In genomic region chr4:1243451-1244080, GRCh38 we compare ENCODE assay signal across 12 cellular contexts. TPM values are rescaled to one million over a fixed set of nuclear protein-coding genes. Genes with fewer than 3 reads are reported as not detected.
A peak's percentile ranks its signal among the peaks of the same experiment; 100 is the strongest.
DNase-seq lines count a peak whose midpoint lies in the region; ATAC-seq, FAIRE-seq and TF ChIP-seq lines count a peak whose summit lies in the region.
"Had no signal": no experiment of that assay in that cellular context is flagged by ENCODE, and none has a peak within 500 bp of the region (broad histone marks: within the 10 kb centered on the region; RNA-seq: fewer than 3 reads in every experiment).

No MANE protein-coding gene starts in this region.

- H3K27ac ChIP-seq in BLaER1 (peak overlapping the region; percentile 71), GM12878 (ENCODE audit: control insufficient read depth, insufficient read depth) (no peak overlapping the region)
- H3K27ac ChIP-seq: lower lobe of right lung had no signal

- no peak overlapping the region for H2AFZ ChIP-seq in GM12878 (ENCODE audit: control insufficient read depth, low read depth, low read length)

- DNase-seq in GM12878 (ENCODE audit: low read depth, low spot score) (no peak), mucosa of descending colon (peak in 2 of 3 donors; percentile 21 to 51), DMS53 treated with DMSO at 0.1 percent for 48 hours (lab: John Stamatoyannopoulos, UW; ENCODE audit: unreplicated experiment) (no peak), SIG-M5 (lab: John Stamatoyannopoulos, UW) (no peak), DMS153 treated with DMSO at 0.1 percent for 48 hours (lab: John Stamatoyannopoulos, UW; ENCODE audit: unreplicated experiment) (no peak)
- DNase-seq: GDM1; lower lobe of right lung; NK-92 treated with Interleukin-12 subunit alpha and Interleukin-12 subunit beta, amount 100 ng/mL, for 24 hours had no signal

- POLR2A ChIA-PET in GM12878 (lab: Charles Lee) = interaction anchor here (0.6 to 1.0 kb wide), 2 partner anchors 58 to 104 kb away, joined by 3 to 5 read pairs; no protein-coding TSS in a partner anchor

- H3K9ac ChIP-seq in BLaER1 = peak overlapping the region; percentile 40; the same call in 1 of the 2 replicates
- H3K9ac ChIP-seq in GM12878 (ENCODE audit: control insufficient read depth, insufficient read depth, low read length) = no peak overlapping the region

- RAD21 ChIA-PET in GM12878 (lab: Charles Lee; ENCODE audit: unreplicated experiment) = interaction anchor here (1.4 kb wide), 1 partner anchor 28 kb away, joined by 3 read pairs; no protein-coding TSS in a partner anchor

- FAIRE-seq in GM12878 (lab: Jason Lieb, UNC) = no peak
- FAIRE-seq: astrocyte had no signal

- SMC1A ChIA-PET in GM12878 (lab: Charles Lee; ENCODE audit: uncharacterized antibody, unreplicated experiment) = interaction anchor here (1.0 kb wide), 1 partner anchor 103 kb away, joined by 5 read pairs; the partner anchor contains the start of gene UVSSA

- 84% methylated on average over 15 of the region's 15 CpGs for WGBS in GM12878 (ENCODE audit: insufficient coverage, insufficient replicate concordance, low lambda C conversion rate, missing lambda C conversion rate)

- H4K20me1 ChIP-seq in BLaER1 = peaks cover 95% of the 10 kb centered on the region
- peaks cover 7% of the 10 kb centered on the region; the same call in 1 of the 2 replicates for H4K20me1 ChIP-seq in GM12878 (ENCODE audit: control insufficient read depth, insufficient read depth)

- peaks cover 57% of the 10 kb centered on the region for H3K36me3 ChIP-seq in BLaER1
- peaks cover 4 to 26% of the 10 kb centered on the region in 2 experiments; a peak in 3 of 4 replicates for H3K36me3 ChIP-seq in GM12878 (ENCODE audit: control insufficient read depth in 2 of 2, insufficient read depth in 2 of 2, low read length in 1 of 2)
- H3K36me3 ChIP-seq in mucosa of descending colon (ENCODE audit: low read depth) = no peaks in the 10 kb centered on the region

- H3K4me2 ChIP-seq in BLaER1 (peak overlapping the region; percentile 99), GM12878 (ENCODE audit: control insufficient read depth, insufficient read depth) (no peak overlapping the region)

- H3K4me3 ChIP-seq in BLaER1 (peak overlapping the region; percentile 3; the same call in 1 of the 2 replicates), GM12878 (no peak overlapping the region), mucosa of descending colon (no peak overlapping the region)
- H3K4me3 ChIP-seq: lower lobe of right lung had no signal

- peaks cover 68% of the 10 kb centered on the region for H3K79me2 ChIP-seq in GM12878 (ENCODE audit: control insufficient read depth, insufficient read depth, low read length)

- H3K4me1 ChIP-seq in BLaER1 (peaks cover 53% of the 10 kb centered on the region), GM12878 (ENCODE audit: control insufficient read depth, insufficient read depth, low read length) (peaks cover 14% of the 10 kb centered on the region), mucosa of descending colon (ENCODE audit: low read depth) (peaks cover 56% of the 10 kb centered on the region)

- no peaks in the 10 kb centered on the region for H3K9me3 ChIP-seq in BLaER1
- H3K9me3 ChIP-seq in GM12878 (replicated peaks; ENCODE audit: control insufficient read depth, insufficient read depth, low read length) = no peaks in the 10 kb centered on the region
- H3K9me3 ChIP-seq in mucosa of descending colon = no peaks in the 10 kb centered on the region
- H3K9me3 ChIP-seq: lower lobe of right lung had no signal

- CTCF ChIA-PET in GM12878 (lab: Yijun Ruan, JAX) = no interaction called here

- intact Hi-C loops in GM12878 (cut with micrococcal nuclease; ENCODE audit: unreplicated experiment) (no loop called here), mucosa of descending colon (cut with DNase I, micrococcal nuclease) (no loop called here)

- ATAC-seq in GM12878 (no peak), mucosa of descending colon (no peak), GM18505 (IDR thresholded peaks at IDR 0.05; ENCODE audit: unreplicated experiment) (no peak)
- ATAC-seq: lower lobe of right lung had no signal

- TF ChIP-seq CTCF in GM12872 (IDR thresholded peaks at IDR 0.05; ENCODE audit: insufficient read depth, low read depth, low read length) (peak; percentile 37; the same call in 2 of the 3 replicates), GM12878 (IDR thresholded peaks at IDR 0.05 in 2 of 3, conservative IDR thresholded peaks at IDR 0.05 in 1 of 3; ENCODE audit: control insufficient read depth in 2 of 3, extremely low read depth in 1 of 3, insufficient read depth in 1 of 3, low read depth in 3 of 3, low read length in 3 of 3) (0 out of 6 replicates have a peak, but pooled peaks of 1 of the 3 experiments have one; percentile 6), mucosa of descending colon (IDR thresholded peaks at IDR 0.05) (no peak)

- BruUV-seq in GM12878 (replicated peaks; lab: Mats Ljungman, UMichigan) = no TSS peak

- TF ChIP-seq POLR2A in GM12878 (IDR thresholded peaks at IDR 0.05; ENCODE audit: low read depth, low read length) (no peak), GM18505 (IDR thresholded peaks at IDR 0.05; ENCODE audit: borderline replicate concordance, extremely low read depth, insufficient read depth, insufficient read length) (no peak)

- in situ Hi-C loops in GM12878 (cut with MboI) = no loop called here

- TF ChIP-seq EP300 in GM12878 (IDR thresholded peaks at IDR 0.05; ENCODE audit: borderline replicate concordance in 1 of 2, control insufficient read depth in 1 of 2, low read depth in 2 of 2, low read length in 2 of 2) = no peak

- H3K27me3 ChIP-seq in BLaER1 (no peaks in the 10 kb centered on the region), GM12878 (replicated peaks in 1 of 2; ENCODE audit: control insufficient read depth in 2 of 2, insufficient read depth in 2 of 2, low read length in 1 of 2) (no peaks in the 10 kb centered on the region)

- TF ChIP-seq RAD21 in GM12878 (IDR thresholded peaks at IDR 0.05; ENCODE audit: insufficient read depth, low read depth, low read length) = peak; percentile 18; the same call in 1 of the 2 replicates

TF ChIP-seq in GM12878, 131 proteins besides CTCF, POLR2A, EP300 and RAD21 (continues in another document):
- TF ChIP-seq NFXL1 (IDR thresholded peaks at IDR 0.05; ENCODE audit: borderline replicate concordance) (no peak), BRCA1 (IDR thresholded peaks at IDR 0.05; ENCODE audit: low read depth, low read length) (no peak), ESRRA (IDR thresholded peaks at IDR 0.05; ENCODE audit: low read length) (no peak), JUND (IDR thresholded peaks at IDR 0.05; ENCODE audit: low read depth, low read length) (no peak), DPF2 (IDR thresholded peaks at IDR 0.05) (no peak), KLF5 (IDR thresholded peaks at IDR 0.05; ENCODE audit: partially characterized antibody) (no peak), ASH2L (IDR thresholded peaks at IDR 0.05; ENCODE audit: borderline replicate concordance, low read depth) (no peak)

RNA-seq across cellular contexts. Expression of gene CTBP1, which starts 5.4 kb away (rescaled TPM):
- 114 and 143 TPM in 2 replicates for total RNA-seq in GM12878 (2013; cell fraction: nucleolus; rRNA removed)
- 143 and 160 TPM in 2 replicates for total RNA-seq in GM12878 (2014; rRNA removed)
- 53.9 and 62.2 TPM in 2 replicates for total RNA-seq in GM12878 (2014; rRNA removed; fragmentation: Illumina TruSeq; extraction: Trizol)
- total RNA-seq in GM12878 (2021) = 182 TPM in 2 replicates
- 42.6 TPM for polyA plus RNA-seq in GM12878 (2011; ENCODE audit: low read depth)
- 59.1 and 78.2 TPM in 2 replicates for polyA plus RNA-seq in GM12878 (2011; rRNA removed)
- polyA plus RNA-seq in GM12878 (2011; cell fraction: cytosol; rRNA removed) = 120 and 316 TPM in 2 replicates
- polyA plus RNA-seq in GM12878 (2011; cell fraction: nucleus; rRNA removed) = 515 and 586 TPM in 2 replicates
- 132 and 134 TPM in 2 replicates for polyA plus RNA-seq in GM12878 (2012)
- polyA plus RNA-seq in GM12878 (2014; fragmentation: Illumina TruSeq; extraction: Trizol) = 45.1 and 63.9 TPM in 2 replicates
- polyA plus RNA-seq in GM12878 (2014; fragmentation: Nextera tagmentation; extraction: Ambion mirVana) = 10 to 100 TPM in 1 of 2 experiments, 1 to 10 TPM in 1; 7.4 to 21.2 TPM
- 164 and 182 TPM in 2 replicates for polyA plus RNA-seq in GM12878 (2014; rRNA removed)
- 10 to 100 TPM; 36.8 to 43.1 TPM for polyA plus RNA-seq in GM12878 (2016; fragmentation: Nextera tagmentation; extraction: Ambion mirVana)
- 94.5 and 212 TPM in 2 replicates for polyA minus RNA-seq in GM12878 (2011; rRNA and poly(A)+ RNA removed)
- polyA minus RNA-seq in GM12878 (2011; cell fraction: cytosol; rRNA and poly(A)+ RNA removed) = 114 and 138 TPM in 2 replicates
- polyA minus RNA-seq in GM12878 (2011; cell fraction: nucleus; rRNA and poly(A)+ RNA removed) = 50.2 and 76.5 TPM in 2 replicates
- 100 to 1,000 TPM; 151 to 188 (median 168) TPM for total RNA-seq in mucosa of descending colon

RNA-seq across cellular contexts. Expression of gene MAEA, which starts 46.1 kb away (rescaled TPM):
- 57.4 and 73.6 TPM in 2 replicates for total RNA-seq in GM12878 (2013; cell fraction: nucleolus; rRNA removed)
- 47.1 and 52.1 TPM in 2 replicates for total RNA-seq in GM12878 (2014; rRNA removed)
- 19.2 and 23.9 TPM in 2 replicates for total RNA-seq in GM12878 (2014; rRNA removed; fragmentation: Illumina TruSeq; extraction: Trizol)
- total RNA-seq in GM12878 (2021) = 61.7 and 63.1 TPM in 2 replicates
- polyA plus RNA-seq in GM12878 (2011; ENCODE audit: low read depth) = 13.5 TPM
- polyA plus RNA-seq in GM12878 (2011; rRNA removed) = 35.0 and 57.0 TPM in 2 replicates
- 70.9 and 100 TPM in 2 replicates for polyA plus RNA-seq in GM12878 (2011; cell fraction: cytosol; rRNA removed)
- 236 and 285 TPM in 2 replicates for polyA plus RNA-seq in GM12878 (2011; cell fraction: nucleus; rRNA removed)
- 33.4 and 36.2 TPM in 2 replicates for polyA plus RNA-seq in GM12878 (2012)
- polyA plus RNA-seq in GM12878 (2014; fragmentation: Illumina TruSeq; extraction: Trizol) = 8.8 and 21.4 TPM in 2 replicates
- 1 to 10 TPM; 3.6 to 7.5 TPM for polyA plus RNA-seq in GM12878 (2014; fragmentation: Nextera tagmentation; extraction: Ambion mirVana)
- 63.7 and 67.3 TPM in 2 replicates for polyA plus RNA-seq in GM12878 (2014; rRNA removed)
- 10 to 100 TPM; 63.6 to 67.1 TPM for polyA plus RNA-seq in GM12878 (2016; fragmentation: Nextera tagmentation; extraction: Ambion mirVana)
- polyA minus RNA-seq in GM12878 (2011; rRNA and poly(A)+ RNA removed) = 27.7 and 52.1 TPM in 2 replicates
- 26.6 and 31.9 TPM in 2 replicates for polyA minus RNA-seq in GM12878 (2011; cell fraction: cytosol; rRNA and poly(A)+ RNA removed)
- polyA minus RNA-seq in GM12878 (2011; cell fraction: nucleus; rRNA and poly(A)+ RNA removed) = 42.7 and 54.5 TPM in 2 replicates
- total RNA-seq in mucosa of descending colon = 100 to 1,000 TPM in 1 of 3 donors, 10 to 100 TPM in 2; 75.5 to 112 (median 98.4) TPM

Comparison
In these comparisons a context has a peak if more than half of its experiments do, and no peak if none do; other contexts are left out.
1. DNase-seq: peak in mucosa of descending colon (2 of 3); none in GM12878 (single experiment), DMS53 treated with DMSO at 0.1 percent for 48 hours (single experiment), SIG-M5 (single experiment) and DMS153 treated with DMSO at 0.1 percent for 48 hours (single experiment).